ENCODE assay signal across 12 cellular contexts in the genomic region with DNA sequence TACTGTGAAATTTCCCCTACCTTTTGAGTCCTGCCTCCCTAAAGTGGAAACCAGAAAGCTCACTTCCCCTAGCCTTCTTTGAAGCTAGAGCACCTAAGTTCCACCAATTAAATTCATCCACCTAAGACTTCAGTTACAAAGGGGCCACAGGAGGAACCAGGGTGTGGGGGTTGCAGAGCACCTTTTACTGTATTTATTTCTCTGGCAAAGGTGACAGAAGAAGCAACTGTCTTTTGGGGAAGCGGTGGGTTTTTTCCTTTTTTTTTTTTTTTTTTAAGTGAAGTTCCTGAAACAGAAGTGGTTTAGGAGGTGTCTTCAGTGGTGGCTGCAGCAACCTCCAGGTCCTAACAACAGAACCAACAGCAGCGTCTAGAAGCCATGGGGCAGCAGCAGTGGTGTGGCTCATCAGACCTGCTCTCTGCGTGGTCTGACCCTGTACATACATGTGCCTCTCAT. TPM values are rescaled to one million over a fixed set of nuclear protein-coding genes. Genes with fewer than 3 reads are reported as not detected.
DNase-seq lines count a peak whose midpoint lies in the region; ATAC-seq lines count a peak whose summit lies in the region.
"Had no signal": no experiment of that assay in that cellular context is flagged by ENCODE, and none has a peak within 500 bp of the region (broad histone marks: within the 10 kb centered on the region; RNA-seq: fewer than 3 reads in every experiment).

No MANE protein-coding gene starts in this region.

- intact Hi-C loops in activated naive CD4-positive, alpha-beta T cell treated with anti-CD3 and anti-CD28 coated beads for 36 hours (cut with micrococcal nuclease), result loop anchor here (1.0 to 5.0 kb wide), 3 partner anchors 13 to 165 kb away; a partner anchor contains a TSS
- intact Hi-C loops in activated T-helper 2 cell treated with anti-CD3 and anti-CD28 coated beads, Interferon-gamma antibody, Interleukin-2, Interleukin-4, amounts not matched to agents 10 μg/mL and 5 μg/mL and 100 μg/mL, durations not matched to agents 14 hours and 24 hours and 36 hours (cut with micrococcal nuclease), result loop anchor here (10.0 kb wide), 1 partner anchor 52 kb away; a partner anchor contains a TSS
- intact Hi-C loops in left ventricle myocardium superior (cut with micrococcal nuclease), result loop anchor here (10.0 kb wide), 1 partner anchor 452 kb away; no protein-coding TSS in a partner anchor

- DNase-seq in activated naive CD4-positive, alpha-beta T cell treated with anti-CD3 and anti-CD28 coated beads for 36 hours, result no peak
- DNase-seq in activated naive CD4-positive, alpha-beta T cell (lab: John Stamatoyannopoulos, UW), result no peak
- peak; percentile 49 for DNase-seq in KG1 (lab: John Stamatoyannopoulos, UW)
- no peak for DNase-seq in activated T-helper 2 cell treated with anti-CD3 and anti-CD28 coated beads, Interferon-gamma antibody, Interleukin-2, Interleukin-4, amounts not matched to agents 10 μg/mL and 5 μg/mL and 100 μg/mL, durations not matched to agents 14 hours and 24 hours and 36 hours (ENCODE audit: low spot score)
- DNase-seq in stimulated activated naive B cell treated with anti-CD40 and anti-IgM and Interleukin-4, amounts not matched to agents 10 μg/mL and 1 μg/mL and 100 μg/mL, for 72 hours, result no peak
- DNase-seq in NCI-H524 treated with DMSO at 0.1 percent for 48 hours (lab: John Stamatoyannopoulos, UW), result no peak
- no peak for DNase-seq in NCI-H1417 treated with DMSO at 0.1 percent for 48 hours (lab: John Stamatoyannopoulos, UW)
- DNase-seq in left ventricle myocardium superior, result no peak
- DNase-seq: activated gamma-delta T cell treated with Interleukin-2 at 50 U/mL for 16 hours; stimulated activated CD4-positive, alpha-beta T cell treated with anti-CD3 and anti-CD28 coated beads, Interleukin-4, amount 100 ng/mL, for 24 hours had no signal

- CTCF ChIA-PET in activated naive CD4-positive, alpha-beta T cell treated with anti-CD3 and anti-CD28 coated beads for 36 hours (lab: Charles Lee), result interaction anchor here (0.6 to 7.2 kb wide), 22 partner anchors 8 to 467 kb away, joined by 3 to 204 read pairs (median 8); a partner anchor contains a TSS

- H3K4me3 Mint-ChIP-seq in activated naive CD4-positive, alpha-beta T cell treated with anti-CD3 and anti-CD28 coated beads for 36 hours, result peak overlapping the region; percentile 16
- H3K4me3 Mint-ChIP-seq in activated T-helper 2 cell treated with anti-CD3 and anti-CD28 coated beads, Interferon-gamma antibody, Interleukin-2, Interleukin-4, amounts not matched to agents 10 μg/mL and 5 μg/mL and 100 μg/mL, durations not matched to agents 14 hours and 24 hours and 36 hours (ENCODE audit: low read depth), result no peak overlapping the region
- H3K4me3 Mint-ChIP-seq in stimulated activated naive B cell treated with anti-CD40 and anti-IgM and Interleukin-4, amounts not matched to agents 10 μg/mL and 1 μg/mL and 100 μg/mL, for 72 hours, result peak overlapping the region; percentile 35 to 60

- no peaks in the 10 kb centered on the region for H3K36me3 Mint-ChIP-seq in activated naive CD4-positive, alpha-beta T cell treated with anti-CD3 and anti-CD28 coated beads for 36 hours (ENCODE audit: low read depth)
- peaks cover 29% of the 10 kb centered on the region for H3K36me3 Mint-ChIP-seq in activated T-helper 2 cell treated with anti-CD3 and anti-CD28 coated beads, Interferon-gamma antibody, Interleukin-2, Interleukin-4, amounts not matched to agents 10 μg/mL and 5 μg/mL and 100 μg/mL, durations not matched to agents 14 hours and 24 hours and 36 hours (ENCODE audit: low read depth)
- H3K36me3 Mint-ChIP-seq in stimulated activated naive B cell treated with anti-CD40 and anti-IgM and Interleukin-4, amounts not matched to agents 10 μg/mL and 1 μg/mL and 100 μg/mL, for 72 hours, result peaks cover under 1 to 4% of the 10 kb centered on the region in 2 donors

- peaks cover 39% of the 10 kb centered on the region for H3K4me1 Mint-ChIP-seq in activated naive CD4-positive, alpha-beta T cell treated with anti-CD3 and anti-CD28 coated beads for 36 hours (ENCODE audit: low read depth)
- peaks cover 40% of the 10 kb centered on the region for H3K4me1 Mint-ChIP-seq in activated T-helper 2 cell treated with anti-CD3 and anti-CD28 coated beads, Interferon-gamma antibody, Interleukin-2, Interleukin-4, amounts not matched to agents 10 μg/mL and 5 μg/mL and 100 μg/mL, durations not matched to agents 14 hours and 24 hours and 36 hours (ENCODE audit: low read depth)
- H3K4me1 Mint-ChIP-seq in stimulated activated naive B cell treated with anti-CD40 and anti-IgM and Interleukin-4, amounts not matched to agents 10 μg/mL and 1 μg/mL and 100 μg/mL, for 72 hours, result peaks cover 18 to 36% of the 10 kb centered on the region in 2 donors

- ATAC-seq in stimulated activated naive B cell treated with anti-CD40 and anti-IgM and Interleukin-4, amounts not matched to agents 10 μg/mL and 1 μg/mL and 100 μg/mL, for 72 hours (replicated peaks), result peak; percentile 78 to 81
- no peak for ATAC-seq in left ventricle myocardium superior

- no peaks in the 10 kb centered on the region for H3K27me3 Mint-ChIP-seq in activated naive CD4-positive, alpha-beta T cell treated with anti-CD3 and anti-CD28 coated beads for 36 hours (ENCODE audit: low read depth)
- H3K27me3 Mint-ChIP-seq in activated T-helper 2 cell treated with anti-CD3 and anti-CD28 coated beads, Interferon-gamma antibody, Interleukin-2, Interleukin-4, amounts not matched to agents 10 μg/mL and 5 μg/mL and 100 μg/mL, durations not matched to agents 14 hours and 24 hours and 36 hours (ENCODE audit: low read depth), result no peaks in the 10 kb centered on the region
- H3K27me3 Mint-ChIP-seq in stimulated activated naive B cell treated with anti-CD40 and anti-IgM and Interleukin-4, amounts not matched to agents 10 μg/mL and 1 μg/mL and 100 μg/mL, for 72 hours, result no peaks in the 10 kb centered on the region

- peak overlapping the region; percentile 88 for H3K27ac Mint-ChIP-seq in activated naive CD4-positive, alpha-beta T cell treated with anti-CD3 and anti-CD28 coated beads for 36 hours
- peak overlapping the region; percentile 73 for H3K27ac Mint-ChIP-seq in activated T-helper 2 cell treated with anti-CD3 and anti-CD28 coated beads, Interferon-gamma antibody, Interleukin-2, Interleukin-4, amounts not matched to agents 10 μg/mL and 5 μg/mL and 100 μg/mL, durations not matched to agents 14 hours and 24 hours and 36 hours
- peak overlapping the region; percentile 92 for H3K27ac Mint-ChIP-seq in stimulated activated naive B cell treated with anti-CD40 and anti-IgM and Interleukin-4, amounts not matched to agents 10 μg/mL and 1 μg/mL and 100 μg/mL, for 72 hours

- no peaks in the 10 kb centered on the region for H3K9me3 Mint-ChIP-seq in activated naive CD4-positive, alpha-beta T cell treated with anti-CD3 and anti-CD28 coated beads for 36 hours
- no peaks in the 10 kb centered on the region for H3K9me3 Mint-ChIP-seq in activated T-helper 2 cell treated with anti-CD3 and anti-CD28 coated beads, Interferon-gamma antibody, Interleukin-2, Interleukin-4, amounts not matched to agents 10 μg/mL and 5 μg/mL and 100 μg/mL, durations not matched to agents 14 hours and 24 hours and 36 hours
- H3K9me3 Mint-ChIP-seq in stimulated activated naive B cell treated with anti-CD40 and anti-IgM and Interleukin-4, amounts not matched to agents 10 μg/mL and 1 μg/mL and 100 μg/mL, for 72 hours, result no peaks in the 10 kb centered on the region

RNA-seq across cellular contexts. Expression of a gene that starts 13.1 kb away (rescaled TPM):
- total RNA-seq in activated naive CD4-positive, alpha-beta T cell treated with anti-CD3 and anti-CD28 coated beads for 36 hours, result 100 to 1,000 TPM; 238 to 241 TPM
- total RNA-seq in activated T-helper 2 cell treated with anti-CD3 and anti-CD28 coated beads, Interferon-gamma antibody, Interleukin-2, Interleukin-4, amounts not matched to agents 10 μg/mL and 5 μg/mL and 100 μg/mL, durations not matched to agents 14 hours and 24 hours and 36 hours, result 262 and 265 TPM in 2 replicates
- total RNA-seq in left ventricle myocardium superior, result 16.3 TPM

RNA-seq across cellular contexts. Expression of a gene that starts 13.5 kb away (rescaled TPM):
- 100 to 1,000 TPM; 187 TPM for total RNA-seq in activated naive CD4-positive, alpha-beta T cell treated with anti-CD3 and anti-CD28 coated beads for 36 hours
- 276 and 278 TPM in 2 replicates for total RNA-seq in activated T-helper 2 cell treated with anti-CD3 and anti-CD28 coated beads, Interferon-gamma antibody, Interleukin-2, Interleukin-4, amounts not matched to agents 10 μg/mL and 5 μg/mL and 100 μg/mL, durations not matched to agents 14 hours and 24 hours and 36 hours
- 14.6 TPM for total RNA-seq in left ventricle myocardium superior

RNA-seq across cellular contexts. Expression of a gene that starts 23.2 kb away (rescaled TPM):
- total RNA-seq in activated naive CD4-positive, alpha-beta T cell treated with anti-CD3 and anti-CD28 coated beads for 36 hours, result 100 to 1,000 TPM; 286 to 308 TPM
- 352 and 368 TPM in 2 replicates for total RNA-seq in activated T-helper 2 cell treated with anti-CD3 and anti-CD28 coated beads, Interferon-gamma antibody, Interleukin-2, Interleukin-4, amounts not matched to agents 10 μg/mL and 5 μg/mL and 100 μg/mL, durations not matched to agents 14 hours and 24 hours and 36 hours
- 16.2 TPM for total RNA-seq in left ventricle myocardium superior

RNA-seq across cellular contexts. Expression of a gene that starts 28.5 kb away (rescaled TPM):
- 100 to 1,000 TPM; 136 to 138 TPM for total RNA-seq in activated naive CD4-positive, alpha-beta T cell treated with anti-CD3 and anti-CD28 coated beads for 36 hours
- total RNA-seq in activated T-helper 2 cell treated with anti-CD3 and anti-CD28 coated beads, Interferon-gamma antibody, Interleukin-2, Interleukin-4, amounts not matched to agents 10 μg/mL and 5 μg/mL and 100 μg/mL, durations not matched to agents 14 hours and 24 hours and 36 hours, result 142 and 162 TPM in 2 replicates
- 20.8 TPM for total RNA-seq in left ventricle myocardium superior

RNA-seq across cellular contexts. Expression of a gene that starts 50.2 kb away (rescaled TPM):
- total RNA-seq in activated naive CD4-positive, alpha-beta T cell treated with anti-CD3 and anti-CD28 coated beads for 36 hours, result 1 to 10 TPM in 1 of 2 experiments, under 1 TPM in 1; 0.91 to 1.1 TPM
- 3.1 and 3.6 TPM in 2 replicates for total RNA-seq in activated T-helper 2 cell treated with anti-CD3 and anti-CD28 coated beads, Interferon-gamma antibody, Interleukin-2, Interleukin-4, amounts not matched to agents 10 μg/mL and 5 μg/mL and 100 μg/mL, durations not matched to agents 14 hours and 24 hours and 36 hours
- total RNA-seq in left ventricle myocardium superior, result 0.32 TPM
- total RNA-seq: frontal cortex, temporal lobe had no signal

Comparison
In these comparisons a context has a peak if more than half of its experiments do, and no peak if none do; other contexts are left out.
1. RNA of a gene that starts 13.1 kb away (total RNA-seq): 262 to 265 TPM in activated T-helper 2 cell treated with anti-CD3 and anti-CD28 coated beads, Interferon-gamma antibody, Interleukin-2, Interleukin-4, amounts not matched to agents 10 μg/mL and 5 μg/mL and 100 μg/mL, durations not matched to agents 14 hours and 24 hours and 36 hours and 238 to 241 TPM in activated naive CD4-positive, alpha-beta T cell treated with anti-CD3 and anti-CD28 coated beads for 36 hours; 16.3 TPM in left ventricle myocardium superior (single experiment); every median in the first group is over 10 times any median in the second.
2. RNA of a gene that starts 13.5 kb away (total RNA-seq): 276 to 278 TPM in activated T-helper 2 cell treated with anti-CD3 and anti-CD28 coated beads, Interferon-gamma antibody, Interleukin-2, Interleukin-4, amounts not matched to agents 10 μg/mL and 5 μg/mL and 100 μg/mL, durations not matched to agents 14 hours and 24 hours and 36 hours and 187 TPM in activated naive CD4-positive, alpha-beta T cell treated with anti-CD3 and anti-CD28 coated beads for 36 hours; 14.6 TPM in left ventricle myocardium superior (single experiment); every median in the first group is over 10 times any median in the second.
3. RNA of a gene that starts 23.2 kb away (total RNA-seq): 352 to 368 TPM in activated T-helper 2 cell treated with anti-CD3 and anti-CD28 coated beads, Interferon-gamma antibody, Interleukin-2, Interleukin-4, amounts not matched to agents 10 μg/mL and 5 μg/mL and 100 μg/mL, durations not matched to agents 14 hours and 24 hours and 36 hours and 286 to 308 TPM in activated naive CD4-positive, alpha-beta T cell treated with anti-CD3 and anti-CD28 coated beads for 36 hours; 16.2 TPM in left ventricle myocardium superior (single experiment); every median in the first group is over 10 times any median in the second.
4. Peak in every context shown above with its lines, with median percentiles within 50 percentile points of each other: H3K27ac Mint-ChIP-seq.